9 cellular contexts compared by ENCODE assay signal in the genomic region with DNA sequence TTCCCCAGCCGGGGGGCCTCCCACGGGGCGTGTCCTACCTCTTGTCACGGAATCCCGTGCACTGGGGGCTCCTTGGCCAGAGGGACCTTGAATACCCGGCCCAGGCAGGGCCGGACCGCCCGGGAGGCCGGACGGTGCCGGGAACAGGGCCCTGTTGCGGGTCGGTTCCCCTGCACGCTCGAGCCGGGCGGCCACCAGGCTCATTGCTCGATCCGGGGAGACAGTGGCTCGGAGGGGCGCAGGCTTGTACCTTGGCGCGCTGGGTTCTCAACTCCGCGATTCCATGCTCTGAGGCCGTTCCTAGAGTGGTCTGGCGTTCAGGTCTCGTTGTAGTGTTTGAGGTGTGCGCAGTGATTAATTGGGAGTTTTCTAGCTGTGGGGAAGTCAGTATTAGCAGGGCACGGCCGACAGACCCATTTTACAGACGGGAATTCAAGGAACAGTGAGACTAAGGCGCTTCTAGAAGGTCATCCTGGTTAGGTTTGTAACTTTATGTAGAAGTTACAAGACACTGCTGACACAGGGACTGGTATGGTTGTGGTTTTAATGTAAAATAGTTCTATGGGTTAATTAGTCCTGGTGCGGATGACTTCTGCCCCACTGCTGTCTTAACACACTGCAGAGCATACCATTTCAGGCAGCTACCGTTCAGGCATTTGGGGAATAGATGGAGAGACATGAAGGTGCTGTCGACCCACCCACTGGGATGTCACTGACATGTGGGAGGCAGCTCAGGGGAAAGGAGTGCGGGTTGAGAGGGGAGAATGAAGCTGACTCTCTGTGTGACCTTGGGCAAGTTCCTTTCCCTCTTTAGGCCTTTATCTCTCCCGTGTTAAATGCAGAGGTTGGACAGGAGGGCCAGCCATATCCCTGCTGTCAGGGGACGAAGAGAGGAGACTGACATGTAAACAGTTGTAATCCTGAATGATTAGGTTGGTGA. TPM values are rescaled to one million over a fixed set of nuclear protein-coding genes. Genes with fewer than 3 reads are reported as not detected.
DNase-seq lines count a peak whose midpoint lies in the region; ATAC-seq, FAIRE-seq and TF ChIP-seq lines count a peak whose summit lies in the region.
"Had no signal": no experiment of that assay in that cellular context is flagged by ENCODE, and none has a peak within 500 bp of the region (broad histone marks: within the 10 kb centered on the region; RNA-seq: fewer than 3 reads in every experiment).

No MANE protein-coding gene starts in this region.

- H3K4me1 ChIP-seq in A549 (peaks cover 23% of the 10 kb centered on the region), colonic mucosa (peaks cover 20% of the 10 kb centered on the region), aorta (ENCODE audit: control insufficient read depth in 1 of 2, insufficient read depth in 2 of 2, low read length in 2 of 2) (no peaks in the 10 kb centered on the region)

- FAIRE-seq in A549 (lab: Jason Lieb, UNC): no peak

- H3K27me3 Mint-ChIP-seq in mesothelial cell of epicardium (ENCODE audit: low read depth): no peaks in the 10 kb centered on the region

- no peaks in the 10 kb centered on the region for H3K36me3 ChIP-seq in colonic mucosa
- H3K36me3 ChIP-seq in aorta (ENCODE audit: control insufficient read depth in 1 of 2, insufficient read depth in 2 of 2, low read length in 1 of 2): no peaks in the 10 kb centered on the region

- 11% methylated on average over 14 of the region's 40 CpGs for WGBS in A549 (ENCODE audit: missing lambda C conversion rate)
- WGBS in aorta, 2 donors: 3 to 4% methylated on average over 37 to 40 of the region's 40 CpGs

- TF ChIP-seq POLR2A in A549 (IDR thresholded peaks at IDR 0.05; ENCODE audit: low read length): no peak

- no peak for TF ChIP-seq EP300 in A549 (IDR thresholded peaks at IDR 0.05)

- ATAC-seq in A549: peak; percentile 49 to 51
- peak; percentile 15 for ATAC-seq in GM21381 (IDR thresholded peaks at IDR 0.05; ENCODE audit: unreplicated experiment)
- no peak for ATAC-seq in aorta (ENCODE audit: low FRiP score)

- CTCF ChIA-PET in A549 (lab: Yijun Ruan, JAX): interaction anchor here (0.6 to 8.3 kb wide), 6 partner anchors 16 to 252 kb away, joined by 3 to 303 read pairs (median 8); a partner anchor contains a TSS

- POLR2A ChIA-PET in A549 (lab: Yijun Ruan, JAX): interaction anchor here (1.3 to 1.5 kb wide), 5 partner anchors 8 to 52 kb away, joined by 4 to 8 read pairs (median 6); a partner anchor contains a TSS

- H3K4me3 Mint-ChIP-seq in mesothelial cell of epicardium: peak overlapping the region; percentile 97

- H3K27me3 ChIP-seq in colonic mucosa (no peaks in the 10 kb centered on the region), aorta (ENCODE audit: control insufficient read depth in 1 of 2, insufficient read depth in 2 of 2, low read length in 1 of 2) (no peaks in the 10 kb centered on the region)

- peak overlapping the region; percentile 90 to 91 for H3K27ac ChIP-seq in A549
- H3K27ac ChIP-seq in colonic mucosa: peak overlapping the region; percentile 95
- peak overlapping the region in 1 of 2 donors; percentile 49 for H3K27ac ChIP-seq in aorta (ENCODE audit: low read depth in 1 of 2, low read length in 2 of 2)

- H3K9me3 Mint-ChIP-seq in mesothelial cell of epicardium: no peaks in the 10 kb centered on the region

- TF ChIP-seq CTCF in A549 (IDR thresholded peaks at IDR 0.05) (no peak), colonic mucosa (IDR thresholded peaks at IDR 0.05) (no peak), mesothelial cell of epicardium (IDR thresholded peaks at IDR 0.05; ENCODE audit: unreplicated experiment) (no peak)

- no peak for TF ChIP-seq RAD21 in A549 (conservative IDR thresholded peaks at IDR 0.05 in 1 of 2, IDR thresholded peaks at IDR 0.05 in 1 of 2)

- no peak for DNase-seq in A549 (ENCODE audit: low read depth in 1 of 2, low spot score in 1 of 2)
- peak; percentile 29 for DNase-seq in NAMALWA (ENCODE audit: low spot score)
- no peak for DNase-seq in colonic mucosa
- no peak for DNase-seq in mesothelial cell of epicardium (ENCODE audit: low spot score in 2 of 2, unreplicated experiment in 2 of 2)
- no peak for DNase-seq in aorta
- DNase-seq in NCI-H1694 (lab: John Stamatoyannopoulos, UW): no peak
- no peak for DNase-seq in NCI-H2081 treated with DMSO at 0.1 percent for 48 hours (lab: John Stamatoyannopoulos, UW)

- H3K4me3 ChIP-seq in A549: peak overlapping the region; percentile 98
- peak overlapping the region; percentile 100 for H3K4me3 ChIP-seq in colonic mucosa
- H3K4me3 ChIP-seq in aorta (ENCODE audit: low read length in 2 of 2): peak overlapping the region; percentile 93 to 97

- H3K9ac ChIP-seq in colonic mucosa (ENCODE audit: low read depth in 2 of 2, low read length in 2 of 2): peak overlapping the region; percentile 94 to 95

- H3K27ac Mint-ChIP-seq in mesothelial cell of epicardium: peak overlapping the region; percentile 88

- H3K4me2 ChIP-seq in A549: peak overlapping the region; percentile 93

- H3K4me1 Mint-ChIP-seq in mesothelial cell of epicardium: peaks cover 24% of the 10 kb centered on the region

- no peaks in the 10 kb centered on the region for H3K36me3 Mint-ChIP-seq in mesothelial cell of epicardium

- intact Hi-C loops in colonic mucosa (cut with DNase I) (no loop called here), aorta (cut with DNase I) (no loop called here)

- no peaks in the 10 kb centered on the region for H3K9me3 ChIP-seq in A549
- H3K9me3 ChIP-seq in colonic mucosa: no peaks in the 10 kb centered on the region
- H3K9me3 ChIP-seq in aorta (ENCODE audit: control insufficient read depth, low read length): no peaks in the 10 kb centered on the region

TF ChIP-seq in A549, 52 proteins besides CTCF, POLR2A, EP300 and RAD21 (continues in another document):
- TF ChIP-seq BHLHE40 (IDR thresholded peaks at IDR 0.05; ENCODE audit: low read depth, low read length) (no peak), CHD2 (IDR thresholded peaks at IDR 0.05; ENCODE audit: low read length, partially characterized antibody) (no peak), JUNB (IDR thresholded peaks at IDR 0.05) (no peak), HOXB5 (CRISPR knock-in tag; IDR thresholded peaks at IDR 0.05) (no peak), KDM5A (IDR thresholded peaks at IDR 0.05) (peak; percentile 63; the same call in 1 of the 2 replicates), ZSCAN20 (CRISPR knock-in tag; IDR thresholded peaks at IDR 0.05) (no peak)
- TF ChIP-seq, protein P1, sequence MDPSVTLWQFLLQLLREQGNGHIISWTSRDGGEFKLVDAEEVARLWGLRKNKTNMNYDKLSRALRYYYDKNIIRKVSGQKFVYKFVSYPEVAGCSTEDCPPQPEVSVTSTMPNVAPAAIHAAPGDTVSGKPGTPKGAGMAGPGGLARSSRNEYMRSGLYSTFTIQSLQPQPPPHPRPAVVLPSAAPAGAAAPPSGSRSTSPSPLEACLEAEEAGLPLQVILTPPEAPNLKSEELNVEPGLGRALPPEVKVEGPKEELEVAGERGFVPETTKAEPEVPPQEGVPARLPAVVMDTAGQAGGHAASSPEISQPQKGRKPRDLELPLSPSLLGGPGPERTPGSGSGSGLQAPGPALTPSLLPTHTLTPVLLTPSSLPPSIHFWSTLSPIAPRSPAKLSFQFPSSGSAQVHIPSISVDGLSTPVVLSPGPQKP (IDR thresholded peaks at IDR 0.05; ENCODE audit: low read depth, low read length): no peak

RNA-seq across cellular contexts. Expression of a gene that starts 0.6 kb away (rescaled TPM):
- polyA plus RNA-seq in A549 (2011; rRNA removed) (96.5 and 99.3 TPM in 2 replicates), A549 (2017; fragmentation: RNase III; extraction: RNeasy Plus Mini Kit Qiagen cat#74134 plus additional on column Dnase treatment) (173 to 188 TPM (median 180 TPM) in 3 replicates), aorta (10 to 100 TPM; 25.7 to 81.4 TPM)
- polyA plus RNA-seq in A549 (2012; cell fraction: cytosol; rRNA removed): 141 and 161 TPM in 2 replicates
- polyA plus RNA-seq in A549 (2012; cell fraction: nucleus; rRNA removed): 421 and 534 TPM in 2 replicates
- 167 and 185 TPM in 2 replicates for polyA minus RNA-seq in A549 (2011; rRNA and poly(A)+ RNA removed)
- total RNA-seq in colonic mucosa (100 to 1,000 TPM in 1 of 2 donors, 10 to 100 TPM in 1; 98.6 to 165 TPM), mesothelial cell of epicardium (85.6 to 89.6 TPM (median 85.6 TPM) in 3 replicates), aorta (10 to 100 TPM; 70.6 to 72.5 TPM)

RNA-seq across cellular contexts. Expression of a gene that starts 9.9 kb away (rescaled TPM):
- polyA plus RNA-seq in A549 (2011; rRNA removed): not detected in 2 replicates
- polyA plus RNA-seq in A549 (2012; cell fraction: cytosol; rRNA removed): not detected in 2 replicates
- not detected in 2 replicates for polyA plus RNA-seq in A549 (2012; cell fraction: nucleus; rRNA removed)
- 0.27 TPM in 1 of 3 replicates, not detected in the others for polyA plus RNA-seq in A549 (2017; fragmentation: RNase III; extraction: RNeasy Plus Mini Kit Qiagen cat#74134 plus additional on column Dnase treatment)
- polyA minus RNA-seq in A549 (2011; rRNA and poly(A)+ RNA removed): not detected in 2 replicates
- 1 to 10 TPM; 1.4 to 2.7 TPM for total RNA-seq in colonic mucosa
- not detected in 3 replicates for total RNA-seq in mesothelial cell of epicardium
- total RNA-seq in aorta: 1 to 10 TPM; 1.2 to 1.5 TPM
- polyA plus RNA-seq in aorta: 10 to 100 TPM in 1 of 2 donors, not detected in 1; 18.8 TPM
- total RNA-seq: glomerular endothelial cell had no signal

RNA-seq across cellular contexts. Expression of a gene that starts 13.7 kb away (rescaled TPM):
- not detected in 2 replicates for polyA plus RNA-seq in A549 (2011; rRNA removed)
- polyA plus RNA-seq in A549 (2012; cell fraction: cytosol; rRNA removed): not detected in 2 replicates
- polyA plus RNA-seq in A549 (2012; cell fraction: nucleus; rRNA removed): not detected in 2 replicates
- polyA plus RNA-seq in A549 (2017; fragmentation: RNase III; extraction: RNeasy Plus Mini Kit Qiagen cat#74134 plus additional on column Dnase treatment): not detected in 3 replicates
- polyA minus RNA-seq in A549 (2011; rRNA and poly(A)+ RNA removed): not detected in 2 replicates
- not detected for total RNA-seq in colonic mucosa
- total RNA-seq in mesothelial cell of epicardium: not detected in 3 replicates
- not detected for total RNA-seq in aorta
- not detected for polyA plus RNA-seq in aorta
- total RNA-seq: glomerular endothelial cell had no signal

RNA-seq across cellular contexts. Expression of a gene that starts 41.4 kb away (rescaled TPM):
- polyA plus RNA-seq in A549 (2011; rRNA removed): 82.1 and 88.7 TPM in 2 replicates
- 145 and 171 TPM in 2 replicates for polyA plus RNA-seq in A549 (2012; cell fraction: cytosol; rRNA removed)
- 40.5 and 46.5 TPM in 2 replicates for polyA plus RNA-seq in A549 (2012; cell fraction: nucleus; rRNA removed)
- polyA plus RNA-seq in A549 (2017; fragmentation: RNase III; extraction: RNeasy Plus Mini Kit Qiagen cat#74134 plus additional on column Dnase treatment): 172 to 198 TPM (median 196 TPM) in 3 replicates
- 21.8 and 24.4 TPM in 2 replicates for polyA minus RNA-seq in A549 (2011; rRNA and poly(A)+ RNA removed)
- total RNA-seq in colonic mucosa: 10 to 100 TPM; 10.4 to 19.9 TPM
- total RNA-seq in mesothelial cell of epicardium: 18.6 to 20.0 TPM (median 18.6 TPM) in 3 replicates
- total RNA-seq in aorta: 10 to 100 TPM; 14.8 to 22.2 TPM
- polyA plus RNA-seq in aorta: 100 to 1,000 TPM in 1 of 2 donors, 1 to 10 TPM in 1; 7.4 to 127 TPM

RNA-seq across cellular contexts. Expression of a gene that starts 45.5 kb away (rescaled TPM):
- polyA plus RNA-seq in A549 (2011; rRNA removed) (7.5 and 8.1 TPM in 2 replicates), A549 (2017; fragmentation: RNase III; extraction: RNeasy Plus Mini Kit Qiagen cat#74134 plus additional on column Dnase treatment) (9.6 to 15.1 TPM (median 9.6 TPM) in 3 replicates), aorta (10 to 100 TPM in 1 of 2 donors, 1 to 10 TPM in 1; 7.0 to 10.6 TPM)
- 21.2 and 28.8 TPM in 2 replicates for polyA plus RNA-seq in A549 (2012; cell fraction: cytosol; rRNA removed)
- 35.3 and 41.2 TPM in 2 replicates for polyA plus RNA-seq in A549 (2012; cell fraction: nucleus; rRNA removed)
- polyA minus RNA-seq in A549 (2011; rRNA and poly(A)+ RNA removed): 9.0 and 11.3 TPM in 2 replicates
- total RNA-seq in colonic mucosa (10 to 100 TPM; 17.1 to 42.4 TPM), mesothelial cell of epicardium (18.5 to 20.8 TPM (median 18.7 TPM) in 3 replicates), aorta (10 to 100 TPM; 20.2 to 30.0 TPM)
